In genomic region chr1:1259119-1259488, GRCh38 we compare ENCODE assay signal across 14 cellular contexts. TPM values are rescaled to one million over a fixed set of nuclear protein-coding genes. Genes with fewer than 3 reads are reported as not detected.
"Had no signal": no experiment of that assay in that cellular context is flagged by ENCODE, and none has a peak within 500 bp of the region (broad histone marks: within the 10 kb centered on the region; RNA-seq: fewer than 3 reads in every experiment).

No MANE protein-coding gene starts in this region.

- H3K4me1 ChIP-seq: pancreas had no signal

- H3K27ac Mint-ChIP-seq: activated CD4-positive, alpha-beta T cell treated with anti-CD3 and anti-CD28 coated beads, Interleukin-2, amount 10 ng/mL, durations not matched to agents 7 days and 5 days had no signal

- H3K4me3 ChIP-seq: left lung, pancreas, stomach, thoracic aorta had no signal

- H3K27me3 Mint-ChIP-seq: activated CD4-positive, alpha-beta T cell treated with anti-CD3 and anti-CD28 coated beads, Interleukin-2, amount 10 ng/mL, durations not matched to agents 7 days and 5 days; activated naive CD4-positive, alpha-beta T cell treated with anti-CD3 and anti-CD28 coated beads, Interleukin-2, amount 10 ng/mL, durations not matched to agents 7 days and 5 days; activated T-helper 17 cell treated with anti-CD3 and anti-CD28 coated beads, Interleukin-2, amount 50 U/mL, for 72 hours had no signal

- H3K9me3 ChIP-seq: left lung, pancreas, stomach, thoracic aorta had no signal

- DNase-seq: activated CD4-positive, alpha-beta T cell treated with anti-CD3 and anti-CD28 coated beads, Interleukin-2, amount 10 ng/mL, durations not matched to agents 7 days and 5 days; activated naive CD4-positive, alpha-beta T cell treated with anti-CD3 and anti-CD28 coated beads, Interleukin-2, amount 10 ng/mL, durations not matched to agents 7 days and 5 days; activated T-cell treated with anti-CD3 and anti-CD28 coated beads for 4 hours; islet precursor cell; left lung; mesendoderm; retina; stimulated activated CD4-positive, alpha-beta T cell treated with anti-CD3 and anti-CD28 coated beads, Interleukin-15, amount 100 ng/mL, for 24 hours; stimulated activated CD4-positive, alpha-beta T cell treated with anti-CD3 and anti-CD28 coated beads, Interleukin-4, amount 100 ng/mL, for 24 hours; stomach had no signal

- ATAC-seq: activated T-helper 17 cell treated with anti-CD3 and anti-CD28 coated beads, Interleukin-2, amount 50 U/mL, for 72 hours; left lung had no signal

- H3K27ac ChIP-seq: left lung, pancreas, stomach, thoracic aorta had no signal

- H3K9me3 Mint-ChIP-seq: activated CD4-positive, alpha-beta T cell treated with anti-CD3 and anti-CD28 coated beads, Interleukin-2, amount 10 ng/mL, durations not matched to agents 7 days and 5 days; activated naive CD4-positive, alpha-beta T cell treated with anti-CD3 and anti-CD28 coated beads, Interleukin-2, amount 10 ng/mL, durations not matched to agents 7 days and 5 days; activated T-helper 17 cell treated with anti-CD3 and anti-CD28 coated beads, Interleukin-2, amount 50 U/mL, for 72 hours had no signal

- H3K27me3 ChIP-seq: left lung, pancreas, stomach had no signal

- H3K4me3 Mint-ChIP-seq: activated CD4-positive, alpha-beta T cell treated with anti-CD3 and anti-CD28 coated beads, Interleukin-2, amount 10 ng/mL, durations not matched to agents 7 days and 5 days; activated naive CD4-positive, alpha-beta T cell treated with anti-CD3 and anti-CD28 coated beads, Interleukin-2, amount 10 ng/mL, durations not matched to agents 7 days and 5 days; activated T-helper 17 cell treated with anti-CD3 and anti-CD28 coated beads, Interleukin-2, amount 50 U/mL, for 72 hours had no signal

RNA-seq across cellular contexts. Expression of gene C1QTNF12, which starts 12.6 kb away (rescaled TPM):
- total RNA-seq: frontal cortex had no signal
